ENCODE assay signal across 23 cellular contexts in the genomic region with DNA sequence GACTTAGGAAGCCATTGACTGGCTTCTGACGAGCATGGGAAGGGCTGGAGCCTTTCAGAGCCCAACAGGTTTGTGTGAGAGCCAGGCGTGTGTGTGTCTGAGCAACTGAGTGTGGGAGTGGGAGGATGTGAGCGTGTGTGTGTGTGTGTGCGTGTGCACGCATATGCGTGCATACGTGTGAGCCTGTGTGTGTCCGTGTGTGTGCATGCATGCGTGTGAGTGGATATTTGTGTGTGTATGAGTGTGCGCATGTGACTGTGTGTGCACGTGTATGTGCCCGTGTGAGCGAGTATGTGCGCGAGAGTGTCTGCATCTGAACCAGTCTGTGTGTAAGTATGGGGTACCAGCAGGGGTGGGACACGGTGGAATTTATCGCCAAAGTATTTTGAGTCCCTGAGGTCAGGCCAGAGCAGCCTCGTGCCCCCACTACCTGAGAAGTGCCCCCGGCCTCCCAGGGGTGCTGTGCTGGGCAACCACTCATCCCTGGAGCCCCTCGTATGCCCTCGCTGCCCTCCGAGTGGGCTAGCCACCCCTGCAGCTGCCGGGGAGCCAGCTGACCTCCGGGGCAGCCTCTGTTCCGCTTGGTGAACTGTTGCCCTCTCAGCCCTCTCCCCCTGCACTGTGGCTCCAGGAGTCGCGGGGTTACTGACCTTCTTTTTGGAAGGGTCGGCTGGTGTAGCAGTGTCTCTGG. TPM values are rescaled to one million over a fixed set of nuclear protein-coding genes. Genes with fewer than 3 reads are reported as not detected.
DNase-seq lines count a peak whose midpoint lies in the region; ATAC-seq and TF ChIP-seq lines count a peak whose summit lies in the region.
"Had no signal": no experiment of that assay in that cellular context is flagged by ENCODE, and none has a peak within 500 bp of the region (broad histone marks: within the 10 kb centered on the region; RNA-seq: fewer than 3 reads in every experiment).

No MANE protein-coding gene starts in this region.

- H3K4me1 ChIP-seq in left ventricle myocardium inferior = peaks cover 89% of the 10 kb centered on the region
- peaks cover 29 to 72% of the 10 kb centered on the region in 2 donors for H3K4me1 ChIP-seq in ascending aorta
- H3K4me1 ChIP-seq in muscle layer of colon (ENCODE audit: insufficient read depth, low read length) = peaks cover 78% of the 10 kb centered on the region
- H3K4me1 ChIP-seq in thoracic aorta (ENCODE audit: control insufficient read depth in 1 of 2, low read depth in 2 of 2) = peaks cover 51 to 87% of the 10 kb centered on the region in 2 donors

- DNase-seq in left ventricle myocardium inferior (no peak), left ventricle myocardium superior (no peak), ascending aorta (ENCODE audit: low spot score in 2 of 2) (no peak), thoracic aorta (ENCODE audit: low spot score) (no peak), SHP77 (lab: John Stamatoyannopoulos, UW) (no peak), T-helper 2 cell (no peak), DMS53 (lab: John Stamatoyannopoulos, UW) (no peak)
- DNase-seq: activated CD4-positive, alpha-beta memory T cell treated with anti-CD3 and anti-CD28 coated beads, Interleukin-2, amount 10 ng/mL, durations not matched to agents 7 days and 5 days; activated CD4-positive, alpha-beta T cell treated with anti-CD3 and anti-CD28 coated beads for 1 hour; activated CD8-positive, alpha-beta memory T cell treated with anti-CD3 and anti-CD28 coated beads, Interleukin-2, amount 50 U/mL, for 48 hours; activated naive CD8-positive, alpha-beta T cell treated with anti-CD3 and anti-CD28 coated beads, Interleukin-2, amount 10 ng/mL, durations not matched to agents 7 days and 5 days; AML-193; CD8-positive, alpha-beta T cell; dorsolateral prefrontal cortex; KBM-7; MM.1S; NCI-H1436; NCI-H2081 treated with DMSO at 0.1 percent for 48 hours; NCI-H345; NCI-H748 treated with DMSO at 0.1 percent for 48 hours; stimulated activated naive CD4-positive, alpha-beta T cell treated with Interleukin-2 at 50 U/mL for 16 hours had no signal

- H3K9me3 ChIP-seq in left ventricle myocardium inferior (replicated peaks) (peaks cover under 1% of the 10 kb centered on the region), ascending aorta (no peaks in the 10 kb centered on the region), muscle layer of colon (ENCODE audit: low read length) (no peaks in the 10 kb centered on the region), thoracic aorta (no peaks in the 10 kb centered on the region)
- H3K9me3 ChIP-seq: prostate gland had no signal

- H3K4me3 ChIP-seq in left ventricle myocardium inferior (no peak overlapping the region), ascending aorta (no peak overlapping the region), muscle layer of colon (ENCODE audit: low read depth in 1 of 2, low read length in 2 of 2) (peak overlapping the region in 1 of 2 donors; percentile 26), thoracic aorta (no peak overlapping the region)
- H3K4me3 ChIP-seq: dorsolateral prefrontal cortex, prostate gland had no signal

- H3K27me3 ChIP-seq in left ventricle myocardium inferior (ENCODE audit: low read depth) = no peaks in the 10 kb centered on the region
- H3K27me3 ChIP-seq in ascending aorta = no peaks in the 10 kb centered on the region
- no peaks in the 10 kb centered on the region for H3K27me3 ChIP-seq in muscle layer of colon (ENCODE audit: control insufficient read depth in 1 of 2, insufficient read depth in 2 of 2, low read length in 2 of 2)
- no peaks in the 10 kb centered on the region for H3K27me3 ChIP-seq in thoracic aorta (replicated peaks; ENCODE audit: insufficient read depth)
- H3K27me3 ChIP-seq: dorsolateral prefrontal cortex had no signal

- TF ChIP-seq CTCF in left ventricle myocardium inferior (IDR thresholded peaks at IDR 0.05; ENCODE audit: borderline replicate concordance) = no peak
- TF ChIP-seq CTCF in ascending aorta (IDR thresholded peaks at IDR 0.05) = no peak
- TF ChIP-seq CTCF in thoracic aorta (IDR thresholded peaks at IDR 0.05) = no peak

- H3K27ac ChIP-seq in left ventricle myocardium inferior (replicated peaks) = peak overlapping the region; percentile 92
- peak overlapping the region; percentile 73 to 94 for H3K27ac ChIP-seq in ascending aorta
- H3K27ac ChIP-seq in muscle layer of colon (ENCODE audit: low read depth, low read length) = peak overlapping the region; percentile 14
- H3K27ac ChIP-seq in thoracic aorta = peak overlapping the region; percentile 88 to 97
- H3K27ac ChIP-seq: dorsolateral prefrontal cortex had no signal

- no peak for ATAC-seq in left ventricle myocardium superior
- no peak for ATAC-seq in thoracic aorta (ENCODE audit: insufficient number of reproducible peaks, low FRiP score, low read depth)
- ATAC-seq: CD8-positive, alpha-beta T cell had no signal

- intact Hi-C loops in left ventricle myocardium inferior (cut with micrococcal nuclease) = no loop called here
- intact Hi-C loops in left ventricle myocardium superior (cut with micrococcal nuclease) = no loop called here
- intact Hi-C loops in ascending aorta (cut with DNase I) = no loop called here

- no peak overlapping the region for H3K9ac ChIP-seq in muscle layer of colon (ENCODE audit: low read length)

- H3K36me3 ChIP-seq in left ventricle myocardium inferior (peaks cover 8% of the 10 kb centered on the region), ascending aorta (peaks cover 8 to 12% of the 10 kb centered on the region in 2 donors), muscle layer of colon (ENCODE audit: insufficient read depth, low read length) (peaks cover 4% of the 10 kb centered on the region), thoracic aorta (no peaks in the 10 kb centered on the region)
- H3K36me3 ChIP-seq: prostate gland had no signal

RNA-seq across cellular contexts. Expression of a gene that starts 38.5 kb away (rescaled TPM):
- total RNA-seq in left ventricle myocardium inferior (54.7 TPM), left ventricle myocardium superior (64.8 TPM), ascending aorta (130 TPM), thoracic aorta (10 to 100 TPM; 67.2 to 99.1 TPM)

Comparison
In these comparisons a context has a peak if more than half of its experiments do, and no peak if none do; other contexts are left out.
1. H3K27ac ChIP-seq: peak in every context shown above with its lines; median percentile 92 in thoracic aorta; 92 in left ventricle myocardium inferior; 84 in ascending aorta; 14 in muscle layer of colon.